ENCODE assay signal across 15 cellular contexts in the genomic region with DNA sequence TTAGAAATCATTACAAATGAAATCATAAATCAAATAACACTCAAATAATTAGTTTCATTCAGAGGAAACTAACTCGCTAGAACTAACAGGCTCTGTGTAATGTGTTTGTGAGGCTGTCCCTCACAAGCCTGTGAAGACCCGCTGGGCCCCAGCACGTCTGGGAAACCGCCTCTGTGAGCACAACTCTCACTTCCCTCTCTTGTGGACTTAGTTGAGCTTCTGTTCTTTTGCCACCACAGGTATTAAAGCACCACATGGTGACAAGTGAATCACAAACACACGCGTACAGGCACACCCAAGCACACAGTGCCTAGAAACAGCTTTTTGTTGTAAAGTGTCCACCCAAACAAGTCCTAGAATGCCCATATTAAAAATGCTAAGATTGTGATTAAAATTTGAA. TPM values are rescaled to one million over a fixed set of nuclear protein-coding genes. Genes with fewer than 3 reads are reported as not detected.
DNase-seq lines count a peak whose midpoint lies in the region; ATAC-seq and TF ChIP-seq lines count a peak whose summit lies in the region.
"Had no signal": no experiment of that assay in that cellular context is flagged by ENCODE, and none has a peak within 500 bp of the region (broad histone marks: within the 10 kb centered on the region; RNA-seq: fewer than 3 reads in every experiment).

No MANE protein-coding gene starts in this region.

- H3K27me3 ChIP-seq in H9 (ENCODE audit: insufficient read depth, low read length) = no peaks in the 10 kb centered on the region
- H3K27me3 ChIP-seq in neuronal stem cell (ENCODE audit: control insufficient read depth in 3 of 3, insufficient read depth in 3 of 3, low read depth in 1 of 3, low read length in 3 of 3) = peaks cover 0 to 8% (median 3%) of the 10 kb centered on the region in 3 experiments

- H3K36me3 ChIP-seq in neuronal stem cell (replicated peaks in 1 of 2; ENCODE audit: control insufficient read depth in 2 of 2, insufficient read depth in 2 of 2, low read length in 2 of 2) = no peaks in the 10 kb centered on the region
- H3K36me3 ChIP-seq: cardiac muscle cell had no signal

- WGBS in H9 (ENCODE audit: extremely low coverage, insufficient read length, low lambda C conversion rate) = no CpG with 5 or more reads among the region's 6 CpGs
- WGBS in neuronal stem cell (ENCODE audit: extremely low coverage in 2 of 2, insufficient read length in 2 of 2, insufficient replicate concordance in 1 of 2), 2 donors = no CpG with 5 or more reads among the region's 6 CpGs

- H3K18ac ChIP-seq in H9 (ENCODE audit: insufficient read length, low read depth, low read length) (no peak overlapping the region), neuronal stem cell (ENCODE audit: low read length) (peak overlapping the region; percentile 17)

- no peak overlapping the region for H3K23ac ChIP-seq in H9 (ENCODE audit: insufficient read length, low read depth, low read length)
- H3K23ac ChIP-seq in neuronal stem cell (ENCODE audit: low read depth, low read length, poor library complexity) = no peak overlapping the region

- no peak overlapping the region for H3K4me3 ChIP-seq in neuronal stem cell (ENCODE audit: low read length in 2 of 2)
- H3K4me3 ChIP-seq: cardiac muscle cell had no signal

- H2AK5ac ChIP-seq in H9 (ENCODE audit: insufficient read length, low read length) (no peak overlapping the region), neuronal stem cell (ENCODE audit: low read depth, low read length) (no peak overlapping the region)

- peak overlapping the region; percentile 78 for H2BK20ac ChIP-seq in H9 (ENCODE audit: low read depth, low read length, poor library complexity, severe bottlenecking)

- peak; percentile 88 for ATAC-seq in HG03442 (IDR thresholded peaks at IDR 0.05; ENCODE audit: unreplicated experiment)
- ATAC-seq: CD8-positive, alpha-beta T cell had no signal

- H3K23me2 ChIP-seq in H9 (ENCODE audit: insufficient read length, low read depth, low read length, poor library complexity, severe bottlenecking) = no peaks in the 10 kb centered on the region

- H3K4ac ChIP-seq in H9 (ENCODE audit: low read depth, low read length) (no peak overlapping the region), neuronal stem cell (ENCODE audit: low read length) (no peak overlapping the region)

- H3K9me3 Mint-ChIP-seq in H9 = peaks cover 3 to 6% of the 10 kb centered on the region in 2 experiments; a peak in 3 of 5 replicates
- H3K9me3 Mint-ChIP-seq: CD8-positive, alpha-beta T cell had no signal

- no peak overlapping the region for H2BK120ac ChIP-seq in H9 (ENCODE audit: low read depth, low read length, poor library complexity, severe bottlenecking)
- no peak overlapping the region for H2BK120ac ChIP-seq in neuronal stem cell (ENCODE audit: low read depth, low read length)

- TF ChIP-seq CTCF in H9 (conservative IDR thresholded peaks at IDR 0.05) = no peak

- H3K4me2 ChIP-seq in H9 (ENCODE audit: insufficient read depth, insufficient read length, low read length) = no peak overlapping the region
- no peak overlapping the region for H3K4me2 ChIP-seq in neuronal stem cell (ENCODE audit: insufficient read depth, low read length, poor library complexity, severe bottlenecking)

- no peaks in the 10 kb centered on the region for H4K20me1 ChIP-seq in H9 (ENCODE audit: control insufficient read depth, insufficient read depth, insufficient read length)

- H4K5ac ChIP-seq in H9 (ENCODE audit: insufficient read length, low read depth, low read length) = no peak overlapping the region

- H2BK15ac ChIP-seq in H9 (ENCODE audit: low read depth, low read length) = no peak overlapping the region
- no peak overlapping the region for H2BK15ac ChIP-seq in neuronal stem cell (ENCODE audit: low read length)

- no peak overlapping the region for H3K4me3 Mint-ChIP-seq in H9
- H3K4me3 Mint-ChIP-seq: CD8-positive, alpha-beta T cell had no signal

- H3K9me3 ChIP-seq in H9 (ENCODE audit: control insufficient read depth, low read depth, low read length) (no peaks in the 10 kb centered on the region), neuronal stem cell (replicated peaks in 1 of 2; ENCODE audit: control insufficient read depth in 2 of 2, insufficient read depth in 1 of 2, low read depth in 1 of 2, low read length in 2 of 2) (no peaks in the 10 kb centered on the region)

- peaks cover 19% of the 10 kb centered on the region for H3K27me3 Mint-ChIP-seq in H9 (ENCODE audit: low read depth)

- H3K27ac ChIP-seq in H9 (ENCODE audit: insufficient read length, low read depth, low read length) = no peak overlapping the region
- H3K27ac ChIP-seq in neuronal stem cell (replicated peaks; ENCODE audit: low read length) = no peak overlapping the region
- H3K27ac ChIP-seq: cardiac muscle cell had no signal

- no peak overlapping the region for H3K56ac ChIP-seq in H9 (ENCODE audit: insufficient read length, low read depth, low read length)

- no peaks in the 10 kb centered on the region for H3K79me1 ChIP-seq in H9 (ENCODE audit: insufficient read depth, low read depth, low read length, poor library complexity, severe bottlenecking)
- H3K79me1 ChIP-seq in neuronal stem cell (ENCODE audit: low read depth, low read length) = no peaks in the 10 kb centered on the region

- no peaks in the 10 kb centered on the region; the same call in 1 of the 2 replicates for H3K79me2 ChIP-seq in H9 (ENCODE audit: insufficient read depth, low read length)

- H3K9ac ChIP-seq in H9 (ENCODE audit: extremely low read depth, insufficient read length, low read length) (no peak overlapping the region), neuronal stem cell (ENCODE audit: low read depth, low read length, poor library complexity) (no peak overlapping the region)

- H4K8ac ChIP-seq in H9 (replicated peaks; ENCODE audit: insufficient read length, low read depth, low read length) (no peak overlapping the region), neuronal stem cell (ENCODE audit: low read depth, low read length) (no peak overlapping the region)

- no peaks in the 10 kb centered on the region; a peak in 1 of 7 replicates for H3K36me3 Mint-ChIP-seq in H9 (ENCODE audit: insufficient read depth in 1 of 3, low read depth in 3 of 3)
- H3K36me3 Mint-ChIP-seq: CD8-positive, alpha-beta T cell had no signal

- peak; percentile 34 for DNase-seq in SIG-M5 treated with dmso at 0.1 percent for 504 hours (lab: John Stamatoyannopoulos, UW; ENCODE audit: unreplicated experiment)
- DNase-seq in SIG-M5 (lab: John Stamatoyannopoulos, UW) = no peak
- no peak for DNase-seq in H9
- DNase-seq in neuronal stem cell (ENCODE audit: low spot score) = no peak
- no peak for DNase-seq in foreskin melanocyte
- no peak for DNase-seq in midbrain (lab: John Stamatoyannopoulos, UW)
- DNase-seq in NCI-H226 = no peak
- DNase-seq: 8988T; activated naive CD4-positive, alpha-beta T cell treated with Interleukin-2 at 50 U/mL for 16 hours; CD8-positive, alpha-beta T cell; KG1; NCI-H2029 treated with DMSO at 0.1 percent for 48 hours; stimulated activated CD4-positive, alpha-beta T cell treated with anti-CD3 and anti-CD28 coated beads, Interleukin-1b, Interleukin-23, amount 100 ng/mL, for 48 hours had no signal

- H2AFZ ChIP-seq in H9 (ENCODE audit: low read length) (no peak overlapping the region), neuronal stem cell (ENCODE audit: low read length) (no peak overlapping the region)

- H2BK5ac ChIP-seq in H9 (ENCODE audit: insufficient read length, low read length) (no peak overlapping the region), neuronal stem cell (ENCODE audit: low read length) (no peak overlapping the region)

- H4K91ac ChIP-seq in H9 (ENCODE audit: insufficient read length, low read depth, low read length) (no peak overlapping the region), neuronal stem cell (ENCODE audit: low read depth, low read length, poor library complexity) (no peak overlapping the region)

- no peak overlapping the region for H2BK12ac ChIP-seq in H9 (ENCODE audit: insufficient read length, low read depth, low read length)
- H2BK12ac ChIP-seq in neuronal stem cell (ENCODE audit: low read length) = no peak overlapping the region

- no peaks in the 10 kb centered on the region for H3K4me1 ChIP-seq in H9 (ENCODE audit: insufficient read depth, low read length)
- no peaks in the 10 kb centered on the region for H3K4me1 ChIP-seq in neuronal stem cell (ENCODE audit: control insufficient read depth in 2 of 2, insufficient read depth in 1 of 2, low read depth in 1 of 2, low read length in 2 of 2)

- H3K14ac ChIP-seq in H9 (ENCODE audit: insufficient read depth, low read length) (no peak overlapping the region), neuronal stem cell (ENCODE audit: low read length) (peak overlapping the region; percentile 71)

- H3K27ac Mint-ChIP-seq in H9 = no peak overlapping the region; a peak in 1 of 7 replicates
- H3K27ac Mint-ChIP-seq: CD8-positive, alpha-beta T cell had no signal

- peaks cover 8 to 11% of the 10 kb centered on the region in 2 experiments for H3K4me1 Mint-ChIP-seq in H9

- no peak overlapping the region for H3T11ph ChIP-seq in H9 (ENCODE audit: low read length)

RNA-seq across cellular contexts. Expression of a gene that starts 51.0 kb away (rescaled TPM):
- 15.6 and 15.9 TPM in 2 replicates for total RNA-seq in H9 (2021)
- polyA plus RNA-seq in neuronal stem cell (2013, experiment 1 of 2) = 11.3 TPM
- polyA plus RNA-seq in neuronal stem cell (2013, experiment 2 of 2) = 10.9 TPM
